9 cellular contexts compared by ENCODE assay signal in the genomic region with DNA sequence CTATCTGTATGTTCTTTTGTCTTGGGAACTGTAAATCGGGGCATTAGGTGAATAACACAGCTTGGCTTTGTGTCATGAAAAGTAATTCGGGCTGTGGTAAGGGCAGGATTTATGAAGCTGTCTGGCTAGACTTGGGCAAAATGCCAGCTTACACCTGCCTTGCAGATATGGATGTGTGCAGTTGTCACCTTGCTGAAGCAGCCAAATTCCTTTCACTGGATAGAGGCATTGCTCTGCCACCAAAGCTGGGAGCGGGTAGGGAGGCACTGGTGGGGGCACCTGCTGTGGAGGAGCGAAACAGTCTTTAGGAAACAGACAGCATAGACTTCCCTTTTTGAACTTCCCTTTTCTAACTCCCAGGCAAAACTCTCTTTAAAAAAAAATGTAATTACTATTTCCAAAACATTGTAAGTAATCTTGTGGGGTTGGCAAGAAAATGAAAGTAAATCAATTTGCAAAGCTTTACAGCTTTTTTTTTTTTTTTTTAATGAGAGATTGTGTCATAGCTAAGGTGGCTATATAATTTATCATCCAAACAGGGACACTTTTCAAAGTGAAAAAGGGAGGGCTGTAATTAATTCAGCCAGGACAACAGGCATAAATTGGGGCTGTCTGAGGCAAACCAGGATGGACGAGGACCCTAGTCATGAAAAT.
DNase-seq lines count a peak whose midpoint lies in the region; ATAC-seq and TF ChIP-seq lines count a peak whose summit lies in the region.
"Had no signal": no experiment of that assay in that cellular context is flagged by ENCODE, and none has a peak within 500 bp of the region (broad histone marks: within the 10 kb centered on the region; RNA-seq: fewer than 3 reads in every experiment).

No MANE protein-coding gene starts in this region.

- no peaks in the 10 kb centered on the region for H3K9me3 ChIP-seq in OCI-LY1 (ENCODE audit: low read length)
- H3K9me3 ChIP-seq in subcutaneous abdominal adipose tissue (ENCODE audit: control insufficient read depth in 5 of 5, low read length in 5 of 5) = no peaks in the 10 kb centered on the region
- H3K9me3 ChIP-seq: neutrophil had no signal

- in situ Hi-C loops in KBM-7 (cut with MboI; ENCODE audit: low pct_unique_long_range_greater_than_20kb, low sequenced_read_pairs) = no loop called here

- H3K27me3 ChIP-seq in OCI-LY1 (ENCODE audit: insufficient read depth, low read length) (no peaks in the 10 kb centered on the region), subcutaneous abdominal adipose tissue (ENCODE audit: control insufficient read depth in 5 of 5, insufficient read depth in 4 of 5, low read length in 5 of 5) (no peaks in the 10 kb centered on the region)
- H3K27me3 ChIP-seq: neutrophil had no signal

- no peaks in the 10 kb centered on the region for H3K79me2 ChIP-seq in OCI-LY1 (ENCODE audit: insufficient read depth, low read length)

- no peaks in the 10 kb centered on the region for H3F3A ChIP-seq in OCI-LY1 (ENCODE audit: insufficient read depth, low read length)

- DNase-seq in DMS153 treated with DMSO at 0.1 percent for 48 hours (lab: John Stamatoyannopoulos, UW; ENCODE audit: unreplicated experiment) = peak; percentile 67
- DNase-seq in KBM-7 = peak; percentile 98
- DNase-seq in germinal center (ENCODE audit: low spot score) = peak; percentile 58
- DNase-seq in GM03348 (ENCODE audit: low spot score) = no peak

- H3K4me3 ChIP-seq in OCI-LY1 (ENCODE audit: low read depth, low read length, poor library complexity, severe bottlenecking) (peak overlapping the region; percentile 44), subcutaneous abdominal adipose tissue (ENCODE audit: low read depth in 1 of 5, low read length in 5 of 5) (peak overlapping the region in 4 of 5 donors; percentile 9 to 42 (median 36))

- no peaks in the 10 kb centered on the region for H4K20me1 ChIP-seq in OCI-LY1 (ENCODE audit: insufficient read depth, low read length)

- H3K9me2 ChIP-seq in OCI-LY1 (ENCODE audit: low read depth, low read length) = no peaks in the 10 kb centered on the region

- H3K9ac ChIP-seq in OCI-LY1 (ENCODE audit: low read length) (peak overlapping the region; percentile 61), subcutaneous abdominal adipose tissue (ENCODE audit: low read length in 5 of 5) (peak overlapping the region in 1 of 5 donors; percentile 22)

- H3K4me2 ChIP-seq in OCI-LY1 (ENCODE audit: low read length) = peak overlapping the region; percentile 75

- no peak overlapping the region for H2AFZ ChIP-seq in OCI-LY1 (ENCODE audit: low read length)

- H3K36me3 ChIP-seq in OCI-LY1 (ENCODE audit: insufficient read depth, low read length) (no peaks in the 10 kb centered on the region), subcutaneous abdominal adipose tissue (ENCODE audit: control insufficient read depth in 5 of 5, insufficient read depth in 5 of 5, low read length in 5 of 5) (no peaks in the 10 kb centered on the region)
- H3K36me3 ChIP-seq: neutrophil had no signal

- peak overlapping the region; percentile 92 for H3K27ac ChIP-seq in OCI-LY1 (ENCODE audit: low read depth, low read length, poor library complexity, severe bottlenecking)
- no peak overlapping the region for H3K27ac ChIP-seq in subcutaneous abdominal adipose tissue (ENCODE audit: low read depth, low read length)
- H3K27ac ChIP-seq: neutrophil had no signal

- ATAC-seq in GM21526 (IDR thresholded peaks at IDR 0.05; ENCODE audit: low FRiP score, unreplicated experiment) (peak; percentile 49), HG03045 (IDR thresholded peaks at IDR 0.05; ENCODE audit: unreplicated experiment) (no peak)

- H3K4me1 ChIP-seq in OCI-LY1 (ENCODE audit: insufficient read depth, low read length, severe bottlenecking) (peaks cover 54% of the 10 kb centered on the region), subcutaneous abdominal adipose tissue (ENCODE audit: control insufficient read depth in 5 of 5, insufficient read depth in 5 of 5, low read length in 5 of 5) (peaks cover 2 to 22% (median 18%) of the 10 kb centered on the region in 5 donors)

- no peak for TF ChIP-seq CTCF in OCI-LY1 (IDR thresholded peaks at IDR 0.05; ENCODE audit: low read length)
